Comparison of ENCODE assay signal across 8 cellular contexts in genomic region chr12:122399592-122400373, GRCh38. TPM values are rescaled to one million over a fixed set of nuclear protein-coding genes. Genes with fewer than 3 reads are reported as not detected.
DNase-seq lines count a peak whose midpoint lies in the region; ATAC-seq and TF ChIP-seq lines count a peak whose summit lies in the region.

No MANE protein-coding gene starts in this region.

- H3K4me3 ChIP-seq in osteoblast (ENCODE audit: insufficient read depth, low read length), result peak overlapping the region; percentile 44

- peak overlapping the region; percentile 64 for H3K27ac Mint-ChIP-seq in activated naive CD8-positive, alpha-beta T cell treated with anti-CD3 and anti-CD28 coated beads, Interleukin-2, amount 50 U/mL, for 24 hours

- peaks cover 78% of the 10 kb centered on the region for H3K79me2 ChIP-seq in osteoblast (ENCODE audit: insufficient read depth, low read length)

- DNase-seq in GM03348 (ENCODE audit: low spot score) (peak; percentile 73), LoVo (ENCODE audit: low spot score) (peak; percentile 72), SK-N-DZ (ENCODE audit: low spot score) (peak; percentile 81), glomerular visceral epithelial cell (ENCODE audit: extremely low spot score) (peak; percentile 72), osteoblast (ENCODE audit: insufficient read length, low spot score, missing footprints) (peak; percentile 79)
- DNase-seq in activated naive CD8-positive, alpha-beta T cell treated with anti-CD3 and anti-CD28 coated beads, Interleukin-2, amount 50 U/mL, for 24 hours, result peak; percentile 38

- no peaks in the 10 kb centered on the region for H3K27me3 ChIP-seq in osteoblast (ENCODE audit: insufficient read depth, low read length)

- peaks cover 3% of the 10 kb centered on the region for H4K20me1 ChIP-seq in osteoblast (ENCODE audit: insufficient read depth, low read length)

- H3K4me3 Mint-ChIP-seq in activated naive CD8-positive, alpha-beta T cell treated with anti-CD3 and anti-CD28 coated beads, Interleukin-2, amount 50 U/mL, for 24 hours, result peak overlapping the region; percentile 26

- peak overlapping the region; percentile 15 for H2AFZ ChIP-seq in osteoblast (ENCODE audit: low read length)

- H3K4me1 ChIP-seq in osteoblast (ENCODE audit: insufficient read depth, low read length), result peaks cover 27% of the 10 kb centered on the region

- peaks cover 6% of the 10 kb centered on the region for H3K36me3 Mint-ChIP-seq in activated naive CD8-positive, alpha-beta T cell treated with anti-CD3 and anti-CD28 coated beads, Interleukin-2, amount 50 U/mL, for 24 hours (ENCODE audit: low read depth)

- H3K36me3 ChIP-seq in osteoblast (ENCODE audit: insufficient read depth, low read length), result peaks cover 3% of the 10 kb centered on the region

- peaks cover 36% of the 10 kb centered on the region for H3K4me1 Mint-ChIP-seq in activated naive CD8-positive, alpha-beta T cell treated with anti-CD3 and anti-CD28 coated beads, Interleukin-2, amount 50 U/mL, for 24 hours

- peak; percentile 73 for TF ChIP-seq CTCF in osteoblast (IDR thresholded peaks at IDR 0.05; ENCODE audit: extremely low read depth, low read depth, low read length)

- H3K27ac ChIP-seq in osteoblast (ENCODE audit: low read depth, low read length), result peak overlapping the region; percentile 99

- no peaks in the 10 kb centered on the region for H3K27me3 Mint-ChIP-seq in activated naive CD8-positive, alpha-beta T cell treated with anti-CD3 and anti-CD28 coated beads, Interleukin-2, amount 50 U/mL, for 24 hours

- no peaks in the 10 kb centered on the region for H3K9me3 Mint-ChIP-seq in activated naive CD8-positive, alpha-beta T cell treated with anti-CD3 and anti-CD28 coated beads, Interleukin-2, amount 50 U/mL, for 24 hours

- peak; percentile 53 for ATAC-seq in activated naive CD8-positive, alpha-beta T cell treated with anti-CD3 and anti-CD28 coated beads, Interleukin-2, amount 50 U/mL, for 24 hours
- ATAC-seq in GM21360 (IDR thresholded peaks at IDR 0.05; ENCODE audit: unreplicated experiment), result no peak
- no peak for ATAC-seq in HG03135 (IDR thresholded peaks at IDR 0.05; ENCODE audit: unreplicated experiment)

- H3K9me3 ChIP-seq in osteoblast (ENCODE audit: low read depth, low read length), result no peaks in the 10 kb centered on the region

- H3K4me2 ChIP-seq in osteoblast (ENCODE audit: insufficient read depth, low read length), result peak overlapping the region; percentile 77

RNA-seq across cellular contexts. Expression of gene CLIP1, which starts 22.7 kb away (rescaled TPM):
- 20.4 and 23.6 TPM in 2 replicates for polyA plus RNA-seq in SK-N-DZ (2014; cell fraction: cytosol; rRNA removed)
- polyA plus RNA-seq in SK-N-DZ (2014; cell fraction: nucleus; rRNA removed), result 26.2 and 34.2 TPM in 2 replicates
- total RNA-seq in osteoblast, result 90.8 and 103 TPM in 2 replicates
